16 cellular contexts compared by ENCODE assay signal in the genomic region with DNA sequence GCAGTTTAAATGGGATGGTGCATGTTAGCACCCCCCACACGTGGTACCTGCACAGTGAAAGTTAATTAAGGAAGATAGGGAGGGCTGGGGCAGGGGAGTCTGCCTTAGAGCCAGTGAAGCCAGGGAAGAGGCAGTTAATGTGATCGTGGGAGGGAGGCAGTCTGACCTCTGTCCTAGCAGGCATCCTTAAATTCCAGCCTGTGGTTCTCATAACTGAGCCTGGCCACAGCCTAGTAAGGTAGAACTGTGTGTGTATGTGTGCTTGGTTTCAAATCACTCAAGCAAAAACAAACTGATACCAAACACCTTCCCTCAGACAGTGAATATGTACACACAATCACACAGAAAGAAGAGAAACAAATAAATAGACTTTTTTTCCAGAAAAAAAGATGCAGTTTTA.
"Had no signal": no experiment of that assay in that cellular context is flagged by ENCODE, and none has a peak within 500 bp of the region (broad histone marks: within the 10 kb centered on the region; RNA-seq: fewer than 3 reads in every experiment).

No MANE protein-coding gene starts in this region.

- H3K27me3 ChIP-seq: right atrium auricular region, thyroid gland had no signal

- ATAC-seq: gastrocnemius medialis, heart right ventricle, lower lobe of right lung had no signal

- H3K4me2 ChIP-seq: smooth muscle cell had no signal

- H3K9me3 ChIP-seq: gastrocnemius medialis, left ventricle myocardium inferior, suprapubic skin, thyroid gland had no signal

- H3K27ac ChIP-seq: epithelial cell of prostate, esophagus muscularis mucosa, gastrocnemius medialis, heart right ventricle, left ventricle myocardium inferior, lower lobe of right lung, right atrium auricular region, suprapubic skin, thyroid gland had no signal

- H3K4me3 ChIP-seq: esophagus muscularis mucosa, gastrocnemius medialis, heart right ventricle, left ventricle myocardium inferior, lower lobe of right lung, right atrium auricular region, smooth muscle cell, suprapubic skin, thyroid gland had no signal

- H3K36me3 ChIP-seq: esophagus muscularis mucosa, gastrocnemius medialis, heart right ventricle, left ventricle myocardium inferior, lower lobe of right lung, right atrium auricular region, suprapubic skin, thyroid gland had no signal

- H3K4me1 ChIP-seq: esophagus muscularis mucosa, gastrocnemius medialis, heart right ventricle, left ventricle myocardium inferior, right atrium auricular region, suprapubic skin, thyroid gland had no signal

- DNase-seq: effector memory CD4-positive, alpha-beta T cell; gastrocnemius medialis; heart right ventricle; hypothalamus; left ventricle myocardium inferior; lower lobe of right lung; naive B cell; posterior cingulate gyrus; stimulated activated CD4-positive, alpha-beta T cell treated with anti-CD3 and anti-CD28 coated beads, Interleukin-2, amount 100 ng/mL, for 48 hours; stimulated activated naive CD4-positive, alpha-beta T cell treated with Interleukin-2 at 50 U/mL for 16 hours; thyroid gland had no signal
